Comparison of ENCODE assay signal across 1 cellular context in the genomic region with DNA sequence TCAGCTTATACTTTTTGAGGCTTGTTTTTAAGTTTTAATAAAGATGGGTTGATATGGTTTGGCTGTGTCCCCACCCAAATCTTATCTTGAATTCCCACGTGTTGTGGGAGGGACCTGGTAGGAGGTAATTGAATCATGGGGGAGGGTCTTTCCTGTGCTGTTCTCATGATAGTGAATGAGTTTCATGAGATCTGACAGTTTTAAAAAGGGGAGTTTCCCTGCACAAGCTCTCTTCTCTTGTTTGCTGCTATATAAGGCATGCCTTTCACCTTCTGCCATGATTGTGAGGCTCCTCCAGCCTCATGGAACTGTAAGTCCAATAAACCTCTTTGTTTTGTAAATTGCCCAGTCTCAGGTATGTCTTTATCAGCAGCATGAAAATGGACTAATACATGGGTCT. TPM values are rescaled to one million over a fixed set of nuclear protein-coding genes. Genes with fewer than 3 reads are reported as not detected.
"Had no signal": no experiment of that assay in that cellular context is flagged by ENCODE, and none has a peak within 500 bp of the region (broad histone marks: within the 10 kb centered on the region; RNA-seq: fewer than 3 reads in every experiment).

No MANE protein-coding gene starts in this region.

RNA-seq across cellular contexts. Expression of gene MGARP, which starts 42.0 kb away (rescaled TPM):
- total RNA-seq: smooth muscle cell had no signal
